ENCODE assay signal across 8 cellular contexts in the genomic region with DNA sequence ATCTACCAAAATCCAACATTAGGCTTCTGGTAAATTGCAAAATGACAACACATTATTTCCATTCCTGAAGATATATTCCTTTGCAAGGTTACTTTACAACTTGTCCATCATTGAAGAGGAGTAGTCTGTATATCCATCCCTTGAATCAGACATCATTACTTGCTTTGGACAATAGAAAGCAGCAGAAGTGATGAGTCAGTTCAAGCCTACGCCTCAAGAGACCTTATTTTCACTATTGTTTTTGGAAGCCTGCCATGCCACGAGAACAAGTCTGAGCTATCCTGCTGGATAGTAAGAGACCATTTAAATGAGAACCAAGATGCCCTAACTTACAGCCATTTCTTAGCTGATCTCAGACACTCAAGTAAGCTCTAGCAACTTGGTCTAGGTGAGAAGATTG.
DNase-seq lines count a peak whose midpoint lies in the region; ATAC-seq, FAIRE-seq and TF ChIP-seq lines count a peak whose summit lies in the region.

No MANE protein-coding gene starts in this region.

- no peak overlapping the region for H2AFZ ChIP-seq in smooth muscle cell (ENCODE audit: low read depth)

- H3K9me3 ChIP-seq in smooth muscle cell (replicated peaks; ENCODE audit: low read depth): no peaks in the 10 kb centered on the region
- no peaks in the 10 kb centered on the region for H3K9me3 ChIP-seq in colonic mucosa
- peaks cover 25% of the 10 kb centered on the region for H3K9me3 ChIP-seq in left ventricle myocardium inferior (replicated peaks)

- H3K27me3 ChIP-seq in smooth muscle cell (ENCODE audit: low read depth): no peaks in the 10 kb centered on the region
- no peaks in the 10 kb centered on the region for H3K27me3 ChIP-seq in colonic mucosa
- H3K27me3 ChIP-seq in left ventricle myocardium inferior (ENCODE audit: low read depth): no peaks in the 10 kb centered on the region

- no peak overlapping the region for H3K4me3 ChIP-seq in smooth muscle cell
- H3K4me3 ChIP-seq in colonic mucosa: no peak overlapping the region
- no peak overlapping the region for H3K4me3 ChIP-seq in left ventricle myocardium inferior

- ATAC-seq in GM21619 (IDR thresholded peaks at IDR 0.05; ENCODE audit: unreplicated experiment): peak; percentile 66
- no peak for ATAC-seq in left ventricle myocardium superior

- TF ChIP-seq CTCF in AG09319 (IDR thresholded peaks at IDR 0.05; ENCODE audit: low read depth, low read length): no peak
- TF ChIP-seq CTCF in smooth muscle cell (IDR thresholded peaks at IDR 0.05; ENCODE audit: borderline replicate concordance, insufficient read depth, poor library complexity, severe bottlenecking): no peak
- no peak for TF ChIP-seq CTCF in colonic mucosa (IDR thresholded peaks at IDR 0.05)
- no peak for TF ChIP-seq CTCF in left ventricle myocardium inferior (IDR thresholded peaks at IDR 0.05; ENCODE audit: borderline replicate concordance)

- no peaks in the 10 kb centered on the region for H4K20me1 ChIP-seq in smooth muscle cell (ENCODE audit: low read depth)

- H3K27ac ChIP-seq in smooth muscle cell (ENCODE audit: low read depth): no peak overlapping the region
- no peak overlapping the region for H3K27ac ChIP-seq in colonic mucosa
- H3K27ac ChIP-seq in left ventricle myocardium inferior (replicated peaks): no peak overlapping the region

- no peak overlapping the region for H3K9ac ChIP-seq in smooth muscle cell (ENCODE audit: low read depth)
- no peak overlapping the region for H3K9ac ChIP-seq in colonic mucosa (ENCODE audit: low read depth in 2 of 2, low read length in 2 of 2)

- no peaks in the 10 kb centered on the region for H3K79me2 ChIP-seq in smooth muscle cell (ENCODE audit: low read depth)

- no peaks in the 10 kb centered on the region for H3F3A ChIP-seq in smooth muscle cell (ENCODE audit: low read depth)

- DNase-seq in AG09319 (ENCODE audit: extremely low read depth, low read depth): peak; percentile 7
- peak; percentile 41 for DNase-seq in HTR-8/SVneo (ENCODE audit: insufficient read length, low spot score)
- peak; percentile 85 for DNase-seq in dermis blood vessel endothelial cell
- DNase-seq in smooth muscle cell (lab: John Stamatoyannopoulos, UW; ENCODE audit: unreplicated experiment): no peak
- DNase-seq in left ventricle myocardium superior: no peak
- DNase-seq in colonic mucosa: no peak
- DNase-seq in left ventricle myocardium inferior: no peak

- FAIRE-seq in HTR-8/SVneo (lab: Jason Lieb, UNC): peak; percentile 58

- 31% methylated on average over 2 of the region's 2 CpGs for WGBS in smooth muscle cell (ENCODE audit: low lambda C conversion rate)

- H3K4me1 ChIP-seq in smooth muscle cell (ENCODE audit: low read depth) (peaks cover 5% of the 10 kb centered on the region), colonic mucosa (no peaks in the 10 kb centered on the region), left ventricle myocardium inferior (no peaks in the 10 kb centered on the region)

- no peaks in the 10 kb centered on the region for H3K36me3 ChIP-seq in smooth muscle cell (ENCODE audit: low read depth)
- H3K36me3 ChIP-seq in colonic mucosa: no peaks in the 10 kb centered on the region
- no peaks in the 10 kb centered on the region for H3K36me3 ChIP-seq in left ventricle myocardium inferior

- H3K4me2 ChIP-seq in smooth muscle cell: no peak overlapping the region

- intact Hi-C loops in left ventricle myocardium superior (cut with micrococcal nuclease): no loop called here
- intact Hi-C loops in colonic mucosa (cut with DNase I): no loop called here
- intact Hi-C loops in left ventricle myocardium inferior (cut with micrococcal nuclease): no loop called here

Comparison
In these comparisons a context has a peak if more than half of its experiments do, and no peak if none do; other contexts are left out.
1. DNase-seq: peak in AG09319 (single experiment), HTR-8/SVneo (single experiment) and dermis blood vessel endothelial cell (single experiment); none in smooth muscle cell (single experiment), left ventricle myocardium superior (single experiment), colonic mucosa (single experiment) and left ventricle myocardium inferior (single experiment).